1 cellular context compared by ENCODE assay signal in genomic region chr3:49802719-49803463, GRCh38.
TF ChIP-seq lines count a peak whose summit lies in the region.

Gene INKA1, plus strand, starts transcription at chr3:49803261. Its CDS starts 132 bp downstream, at chr3:49803393.

TF ChIP-seq in HepG2, 621 proteins besides CTCF, POLR2A, EP300 and RAD21 (continued from another document and continues in another):
- TF ChIP-seq PATZ1 (CRISPR knock-in tag; IDR thresholded peaks at IDR 0.05): peak; percentile 34; the same call in 1 of the 2 replicates
- peak; percentile 65; the same call in 1 of the 2 replicates for TF ChIP-seq GABPB1 (CRISPR knock-in tag; IDR thresholded peaks at IDR 0.05)
- TF ChIP-seq DBP (CRISPR knock-in tag; IDR thresholded peaks at IDR 0.05; ENCODE audit: not compliant biosample characterization): peak; percentile 52
- TF ChIP-seq ATF4 (CRISPR knock-in tag; IDR thresholded peaks at IDR 0.05): no peak
- TF ChIP-seq MED1 (CRISPR knock-in tag; IDR thresholded peaks at IDR 0.05): 0 out of 2 replicates have a peak, but pooled peaks have one; percentile 1
- no peak for TF ChIP-seq RFX5 (IDR thresholded peaks at IDR 0.05; ENCODE audit: low read depth, low read length)
- TF ChIP-seq ELF1 (CRISPR knock-in tag; IDR thresholded peaks at IDR 0.05): 0 out of 2 replicates have a peak, but pooled peaks have one; percentile 7
- no peak for TF ChIP-seq HNRNPUL1 (IDR thresholded peaks at IDR 0.05; ENCODE audit: low read depth, low read length)
- TF ChIP-seq SOX13 (IDR thresholded peaks at IDR 0.05): no peak
- peak in 1 of 2 experiments; percentile 19; a peak in 1 of 4 replicates for TF ChIP-seq SOX13 (CRISPR knock-in tag; conservative IDR thresholded peaks at IDR 0.05 in 1 of 2, IDR thresholded peaks at IDR 0.05 in 1 of 2)
- peak; percentile 42; the same call in 1 of the 2 replicates for TF ChIP-seq ZNF563 (CRISPR knock-in tag; IDR thresholded peaks at IDR 0.05)
- no peak for TF ChIP-seq ZNF367 (CRISPR knock-in tag; IDR thresholded peaks at IDR 0.05; ENCODE audit: borderline replicate concordance)
- 0 out of 2 replicates have a peak, but pooled peaks have one; percentile 44 for TF ChIP-seq ZBTB20 (CRISPR knock-in tag; IDR thresholded peaks at IDR 0.05; ENCODE audit: borderline replicate concordance, low read depth)
- TF ChIP-seq ARID2 (CRISPR knock-in tag; IDR thresholded peaks at IDR 0.05; ENCODE audit: borderline replicate concordance): no peak
- TF ChIP-seq ZNF773 (CRISPR knock-in tag; IDR thresholded peaks at IDR 0.05; ENCODE audit: borderline replicate concordance): no peak
- TF ChIP-seq ZNF501 (CRISPR knock-in tag; IDR thresholded peaks at IDR 0.05): peak; percentile 82
- TF ChIP-seq ZFY (CRISPR knock-in tag; IDR thresholded peaks at IDR 0.05): peak; percentile 60
- TF ChIP-seq ZNF572 (CRISPR knock-in tag; IDR thresholded peaks at IDR 0.05): peak; percentile 69; the same call in 1 of the 2 replicates
- TF ChIP-seq ZBTB25 (CRISPR knock-in tag; IDR thresholded peaks at IDR 0.05): peak; percentile 70; the same call in 1 of the 2 replicates
- TF ChIP-seq KAT7 (CRISPR knock-in tag; IDR thresholded peaks at IDR 0.05; ENCODE audit: borderline replicate concordance): 0 out of 2 replicates have a peak, but pooled peaks have one; percentile 38
- TF ChIP-seq KDM3A (CRISPR knock-in tag; IDR thresholded peaks at IDR 0.05; ENCODE audit: low read depth): peak; percentile 79; the same call in 1 of the 2 replicates
- TF ChIP-seq ZNF235 (CRISPR knock-in tag; IDR thresholded peaks at IDR 0.05; ENCODE audit: borderline replicate concordance): no peak
- no peak for TF ChIP-seq ZNF17 (CRISPR knock-in tag; IDR thresholded peaks at IDR 0.05)
- 0 out of 2 replicates have a peak, but pooled peaks have one; percentile 17 for TF ChIP-seq NRL (CRISPR knock-in tag; IDR thresholded peaks at IDR 0.05; ENCODE audit: borderline replicate concordance)
- TF ChIP-seq YY1 (IDR thresholded peaks at IDR 0.05; ENCODE audit: insufficient read depth, insufficient replicate concordance, low read depth, low read length): peak; percentile 46
- TF ChIP-seq ZC3H4 (CRISPR knock-in tag; IDR thresholded peaks at IDR 0.05; ENCODE audit: borderline replicate concordance): 0 out of 2 replicates have a peak, but pooled peaks have one; percentile 18
- TF ChIP-seq ZNF740 (CRISPR knock-in tag; IDR thresholded peaks at IDR 0.05): no peak
- 0 out of 2 replicates have a peak, but pooled peaks have one; percentile 6 for TF ChIP-seq FOXO1 (CRISPR knock-in tag; IDR thresholded peaks at IDR 0.05)
- TF ChIP-seq HIC2 (CRISPR knock-in tag; IDR thresholded peaks at IDR 0.05; ENCODE audit: low read depth): peak; percentile 55; the same call in 1 of the 2 replicates
- 0 out of 2 replicates have a peak, but pooled peaks have one; percentile 0 for TF ChIP-seq ZMYM3 (CRISPR knock-in tag; IDR thresholded peaks at IDR 0.05)
- peak; percentile 25; the same call in 1 of the 2 replicates for TF ChIP-seq FOSL2 (CRISPR knock-in tag; IDR thresholded peaks at IDR 0.05)
- TF ChIP-seq BHLHE40 (IDR thresholded peaks at IDR 0.05; ENCODE audit: low read length): 0 out of 2 replicates have a peak, but pooled peaks have one; percentile 10
- TF ChIP-seq ZBTB40 (IDR thresholded peaks at IDR 0.05): no peak
- peak; percentile 13; the same call in 1 of the 2 replicates for TF ChIP-seq ZBTB40 (CRISPR knock-in tag; IDR thresholded peaks at IDR 0.05)
- TF ChIP-seq KLF13 (CRISPR knock-in tag; IDR thresholded peaks at IDR 0.05): no peak
- TF ChIP-seq MXI1 (IDR thresholded peaks at IDR 0.05; ENCODE audit: borderline replicate concordance, low read depth, low read length): peak; percentile 46; the same call in 1 of the 3 replicates
- TF ChIP-seq SMAD3 (CRISPR knock-in tag; IDR thresholded peaks at IDR 0.05): peak; percentile 63; the same call in 1 of the 2 replicates
- TF ChIP-seq GFI1 (CRISPR knock-in tag; IDR thresholded peaks at IDR 0.05; ENCODE audit: borderline replicate concordance): no peak; the same call in 1 of the 2 replicates
- 0 out of 2 replicates have a peak, but pooled peaks have one; percentile 25 for TF ChIP-seq MXD4 (CRISPR knock-in tag; IDR thresholded peaks at IDR 0.05)
- TF ChIP-seq SOX6 (IDR thresholded peaks at IDR 0.05): no peak
- peak; percentile 54 for TF ChIP-seq SOX6 (CRISPR knock-in tag; IDR thresholded peaks at IDR 0.05)
- peak; percentile 74; the same call in 1 of the 2 replicates for TF ChIP-seq KDM4B (CRISPR knock-in tag; IDR thresholded peaks at IDR 0.05)
- no peak for TF ChIP-seq ZSCAN30 (CRISPR knock-in tag; IDR thresholded peaks at IDR 0.05)
- TF ChIP-seq ZNF614 (CRISPR knock-in tag; IDR thresholded peaks at IDR 0.05; ENCODE audit: borderline replicate concordance): no peak
- no peak for TF ChIP-seq MBNL3 (CRISPR knock-in tag; conservative IDR thresholded peaks at IDR 0.05)
- no peak; the same call in 1 of the 2 replicates for TF ChIP-seq ZNF674 (CRISPR knock-in tag; IDR thresholded peaks at IDR 0.05; ENCODE audit: low read depth)
- TF ChIP-seq RFXAP (CRISPR knock-in tag; IDR thresholded peaks at IDR 0.05; ENCODE audit: borderline replicate concordance): peak; percentile 56; the same call in 1 of the 2 replicates
- no peak for TF ChIP-seq ATRX (CRISPR knock-in tag; IDR thresholded peaks at IDR 0.05; ENCODE audit: borderline replicate concordance)
- TF ChIP-seq HES4 (CRISPR knock-in tag; IDR thresholded peaks at IDR 0.05; ENCODE audit: borderline replicate concordance): peak; percentile 0; the same call in 1 of the 2 replicates
- 0 out of 2 replicates have a peak, but pooled peaks have one; percentile 53 for TF ChIP-seq ZNF234 (CRISPR knock-in tag; conservative IDR thresholded peaks at IDR 0.05)
- peak; percentile 94 for TF ChIP-seq KDM2A (CRISPR knock-in tag; IDR thresholded peaks at IDR 0.05; ENCODE audit: borderline replicate concordance, low read depth)
- TF ChIP-seq JARID2 (CRISPR knock-in tag; IDR thresholded peaks at IDR 0.05; ENCODE audit: insufficient replicate concordance): no peak
- peak; percentile 82 for TF ChIP-seq SAP130 (CRISPR knock-in tag; IDR thresholded peaks at IDR 0.05; ENCODE audit: low read depth)
- TF ChIP-seq RARA (CRISPR knock-in tag; IDR thresholded peaks at IDR 0.05): 0 out of 2 replicates have a peak, but pooled peaks have one; percentile 22
